Comparison of ENCODE assay signal across 29 cellular contexts in genomic region chr5:30879887-30880286, GRCh38.
"Had no signal": no experiment of that assay in that cellular context is flagged by ENCODE, and none has a peak within 500 bp of the region (broad histone marks: within the 10 kb centered on the region; RNA-seq: fewer than 3 reads in every experiment).

No MANE protein-coding gene starts in this region.

- ATAC-seq: stimulated activated effector memory CD8-positive, alpha-beta T cell treated with anti-CD3 and anti-CD28 coated beads, Interleukin-12 subunit alpha, Interleukin-12 subunit beta, amount 100 ng/mL, for 72 hours; stimulated activated memory B cell treated with anti-CD40 and anti-IgM and Interleukin-4, amounts not matched to agents 10 μg/mL and 1 μg/mL and 100 μg/mL, for 72 hours; stimulated activated naive B cell treated with anti-CD40 and anti-IgM and Interleukin-4, amounts not matched to agents 10 μg/mL and 1 μg/mL and 100 μg/mL, for 72 hours; stimulated activated naive CD8-positive, alpha-beta T cell treated with anti-CD3 and anti-CD28 coated beads, Interleukin-15, amount 100 ng/mL, for 72 hours; stimulated activated naive CD8-positive, alpha-beta T cell treated with anti-CD3 and anti-CD28 coated beads, Interleukin-15, Interleukin-2, amounts not matched to agents 100 U/mL and 50 U/mL, for 24 hours; upper lobe of right lung had no signal

- H3K36me3 ChIP-seq: stomach, suprapubic skin, thoracic aorta, thyroid gland, tibial artery, tibial nerve, transverse colon, upper lobe of left lung, upper lobe of right lung, uterus, vagina had no signal

- H3K9me3 Mint-ChIP-seq: type B pancreatic cell had no signal

- H3K4me3 ChIP-seq: stomach, suprapubic skin, testis, thoracic aorta, thyroid gland, tibial artery, tibial nerve, transverse colon, upper lobe of left lung, upper lobe of right lung, uterus, vagina had no signal

- H3K27me3 Mint-ChIP-seq: stimulated activated memory B cell treated with anti-CD40 and anti-IgM and Interleukin-4, amounts not matched to agents 10 μg/mL and 1 μg/mL and 100 μg/mL, for 72 hours; stimulated activated naive B cell treated with anti-CD40 and anti-IgM and Interleukin-4, amounts not matched to agents 10 μg/mL and 1 μg/mL and 100 μg/mL, for 72 hours; stimulated activated naive CD8-positive, alpha-beta T cell treated with anti-CD3 and anti-CD28 coated beads, Interleukin-15, amount 100 ng/mL, for 72 hours; stimulated activated naive CD8-positive, alpha-beta T cell treated with anti-CD3 and anti-CD28 coated beads, Interleukin-15, Interleukin-2, amounts not matched to agents 100 ng/mL and 50 ng/mL, for 24 hours; type B pancreatic cell had no signal

- H3K27ac Mint-ChIP-seq: stimulated activated effector memory CD8-positive, alpha-beta T cell treated with anti-CD3 and anti-CD28 coated beads, Interleukin-12 subunit alpha, Interleukin-12 subunit beta, amount 100 ng/mL, for 72 hours; stimulated activated memory B cell treated with anti-CD40 and anti-IgM and Interleukin-4, amounts not matched to agents 10 μg/mL and 1 μg/mL and 100 μg/mL, for 72 hours; stimulated activated naive B cell treated with anti-CD40 and anti-IgM and Interleukin-4, amounts not matched to agents 10 μg/mL and 1 μg/mL and 100 μg/mL, for 72 hours; stimulated activated naive CD8-positive, alpha-beta T cell treated with anti-CD3 and anti-CD28 coated beads, Interleukin-15, amount 100 ng/mL, for 72 hours; stimulated activated naive CD8-positive, alpha-beta T cell treated with anti-CD3 and anti-CD28 coated beads, Interleukin-15, Interleukin-2, amounts not matched to agents 100 ng/mL and 50 ng/mL, for 24 hours; type B pancreatic cell had no signal

- H3K4me1 Mint-ChIP-seq: stimulated activated effector memory CD8-positive, alpha-beta T cell treated with anti-CD3 and anti-CD28 coated beads, Interleukin-12 subunit alpha, Interleukin-12 subunit beta, amount 100 ng/mL, for 72 hours; stimulated activated memory B cell treated with anti-CD40 and anti-IgM and Interleukin-4, amounts not matched to agents 10 μg/mL and 1 μg/mL and 100 μg/mL, for 72 hours; stimulated activated naive B cell treated with anti-CD40 and anti-IgM and Interleukin-4, amounts not matched to agents 10 μg/mL and 1 μg/mL and 100 μg/mL, for 72 hours; stimulated activated naive CD8-positive, alpha-beta T cell treated with anti-CD3 and anti-CD28 coated beads, Interleukin-15, amount 100 ng/mL, for 72 hours had no signal

- DNase-seq: stimulated activated CD4-positive, alpha-beta T cell treated with anti-CD3 and anti-CD28 coated beads, Interleukin-2, amount 100 ng/mL, for 48 hours; stimulated activated CD4-positive, alpha-beta T cell treated with anti-CD3 and anti-CD28 coated beads, Interleukin-4, amount 100 ng/mL, for 1 hour; stimulated activated CD4-positive, alpha-beta T cell treated with anti-CD3 and anti-CD28 coated beads, Interleukin-4, amount 100 ng/mL, for 24 hours; stimulated activated CD4-positive, alpha-beta T cell treated with anti-CD3 and anti-CD28 coated beads, Interleukin-4, amount 100 ng/mL, for 4 hours; stimulated activated CD8-positive, alpha-beta memory T cell treated with anti-CD3 and anti-CD28 coated beads, Interleukin-4, amount 100 ng/mL, for 48 hours; stimulated activated naive B cell treated with anti-CD40 and anti-IgM and Interleukin-4, amounts not matched to agents 10 μg/mL and 1 μg/mL and 100 μg/mL, for 72 hours; stimulated activated naive CD4-positive, alpha-beta T cell; stimulated activated naive CD4-positive, alpha-beta T cell treated with Interleukin-2 at 50 U/mL for 16 hours; stimulated activated naive CD8-positive, alpha-beta T cell treated with anti-CD3 and anti-CD28 coated beads, Interleukin-15, amount 100 ng/mL, for 72 hours; stimulated activated naive CD8-positive, alpha-beta T cell treated with anti-CD3 and anti-CD28 coated beads, Interleukin-15, Interleukin-2, amounts not matched to agents 100 U/mL and 50 U/mL, for 24 hours; stomach; substantia nigra; testis; thyroid gland; tibial artery; transverse colon; trophoblast cell; upper lobe of left lung; upper lobe of right lung; uterus had no signal

- FAIRE-seq: urothelium cell line had no signal

- H3K4me3 Mint-ChIP-seq: stimulated activated effector memory CD8-positive, alpha-beta T cell treated with anti-CD3 and anti-CD28 coated beads, Interleukin-12 subunit alpha, Interleukin-12 subunit beta, amount 100 ng/mL, for 72 hours; stimulated activated memory B cell treated with anti-CD40 and anti-IgM and Interleukin-4, amounts not matched to agents 10 μg/mL and 1 μg/mL and 100 μg/mL, for 72 hours; stimulated activated naive B cell treated with anti-CD40 and anti-IgM and Interleukin-4, amounts not matched to agents 10 μg/mL and 1 μg/mL and 100 μg/mL, for 72 hours; stimulated activated naive CD8-positive, alpha-beta T cell treated with anti-CD3 and anti-CD28 coated beads, Interleukin-15, amount 100 ng/mL, for 72 hours; stimulated activated naive CD8-positive, alpha-beta T cell treated with anti-CD3 and anti-CD28 coated beads, Interleukin-15, Interleukin-2, amounts not matched to agents 100 ng/mL and 50 ng/mL, for 24 hours; type B pancreatic cell had no signal

- H3K27ac ChIP-seq: stomach, suprapubic skin, testis, thoracic aorta, thyroid gland, tibial artery, tibial nerve, transverse colon, upper lobe of left lung, upper lobe of right lung, uterus, vagina had no signal

- H3K36me3 Mint-ChIP-seq: stimulated activated effector memory CD8-positive, alpha-beta T cell treated with anti-CD3 and anti-CD28 coated beads, Interleukin-12 subunit alpha, Interleukin-12 subunit beta, amount 100 ng/mL, for 72 hours; stimulated activated memory B cell treated with anti-CD40 and anti-IgM and Interleukin-4, amounts not matched to agents 10 μg/mL and 1 μg/mL and 100 μg/mL, for 72 hours; stimulated activated naive B cell treated with anti-CD40 and anti-IgM and Interleukin-4, amounts not matched to agents 10 μg/mL and 1 μg/mL and 100 μg/mL, for 72 hours; type B pancreatic cell had no signal

- H3K27me3 ChIP-seq: stomach, suprapubic skin, testis, thyroid gland, tibial artery, tibial nerve, transverse colon, upper lobe of left lung, upper lobe of right lung, uterus, vagina had no signal

- H3K9me3 ChIP-seq: stomach, suprapubic skin, testis, thoracic aorta, thyroid gland, tibial artery, tibial nerve, transverse colon, upper lobe of left lung, upper lobe of right lung, uterus, vagina had no signal
